In the genomic region with DNA sequence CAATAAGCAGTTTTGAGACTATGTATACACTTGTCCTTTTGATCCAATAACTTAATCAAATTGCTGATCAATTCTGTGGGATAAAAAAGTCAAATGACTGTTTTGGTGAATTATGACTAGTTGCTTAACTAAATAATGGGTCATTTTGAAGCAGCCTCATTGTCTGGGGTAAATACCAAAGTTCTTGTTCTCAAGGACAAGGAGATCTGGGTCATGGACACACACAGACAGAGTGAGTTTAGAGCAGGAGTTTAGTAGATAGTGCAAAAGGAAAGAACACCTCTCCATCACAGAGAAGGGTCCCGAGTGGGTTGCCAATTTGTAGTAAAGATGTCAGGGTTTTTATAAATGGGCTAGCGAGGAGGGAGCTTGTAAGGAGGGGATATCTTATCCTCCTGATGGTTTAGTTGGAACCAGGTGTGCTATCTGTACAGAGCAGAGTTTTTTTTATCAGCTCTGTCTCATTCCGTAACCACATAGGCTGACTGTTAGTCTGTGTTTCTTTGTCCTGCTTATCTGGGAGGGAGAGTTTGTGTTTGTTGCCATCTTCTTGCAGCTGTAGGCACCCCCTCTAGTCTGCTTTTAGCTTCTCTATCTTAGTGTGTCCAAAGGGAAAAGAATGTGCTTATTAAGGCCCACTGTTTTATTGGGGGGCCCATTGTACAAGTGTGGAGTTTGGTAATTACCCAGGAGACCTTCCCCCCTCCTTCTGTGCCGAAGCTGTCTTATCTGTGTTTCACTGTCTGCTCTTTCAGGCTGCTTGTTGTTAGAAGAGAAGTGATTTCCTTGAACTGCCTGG, we compare ENCODE assay signal across 1 cellular context.
TF ChIP-seq lines count a peak whose summit lies in the region.

No MANE protein-coding gene starts in this region.

TF ChIP-seq in WTC11, 78 proteins besides CTCF, POLR2A, EP300 and RAD21 (continued from another document):
- TF ChIP-seq STAT6 (CRISPR knock-in tag; conservative IDR thresholded peaks at IDR 0.05; ENCODE audit: low read depth), result no peak
- TF ChIP-seq IRF2 (CRISPR knock-in tag; IDR thresholded peaks at IDR 0.05; ENCODE audit: borderline replicate concordance, low read depth), result no peak
- no peak for TF ChIP-seq OVOL2 (CRISPR knock-in tag; IDR thresholded peaks at IDR 0.05; ENCODE audit: borderline replicate concordance)
- no peak for TF ChIP-seq MYBL2 (CRISPR knock-in tag; IDR thresholded peaks at IDR 0.05)
- TF ChIP-seq ESRRA (CRISPR knock-in tag; IDR thresholded peaks at IDR 0.05; ENCODE audit: borderline replicate concordance), result no peak
- TF ChIP-seq ZNF416 (CRISPR knock-in tag; IDR thresholded peaks at IDR 0.05), result no peak
- TF ChIP-seq, protein P1, sequence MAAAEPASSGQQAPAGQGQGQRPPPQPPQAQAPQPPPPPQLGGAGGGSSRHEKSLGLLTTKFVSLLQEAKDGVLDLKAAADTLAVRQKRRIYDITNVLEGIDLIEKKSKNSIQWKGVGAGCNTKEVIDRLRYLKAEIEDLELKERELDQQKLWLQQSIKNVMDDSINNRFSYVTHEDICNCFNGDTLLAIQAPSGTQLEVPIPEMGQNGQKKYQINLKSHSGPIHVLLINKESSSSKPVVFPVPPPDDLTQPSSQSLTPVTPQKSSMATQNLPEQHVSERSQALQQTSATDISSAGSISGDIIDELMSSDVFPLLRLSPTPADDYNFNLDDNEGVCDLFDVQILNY (CRISPR knock-in tag; IDR thresholded peaks at IDR 0.05), result no peak
